Comparison of ENCODE assay signal across 12 cellular contexts in genomic region chr12:101209319-101210302, GRCh38. TPM values are rescaled to one million over a fixed set of nuclear protein-coding genes. Genes with fewer than 3 reads are reported as not detected.
DNase-seq lines count a peak whose midpoint lies in the region; ATAC-seq and TF ChIP-seq lines count a peak whose summit lies in the region.
"Had no signal": no experiment of that assay in that cellular context is flagged by ENCODE, and none has a peak within 500 bp of the region (broad histone marks: within the 10 kb centered on the region; RNA-seq: fewer than 3 reads in every experiment).

Gene SLC5A8 (minus strand): TSS chr12:101210238. CDS start chr12:101209848, 390 bp downstream.

- ATAC-seq in GM21737 (IDR thresholded peaks at IDR 0.05; ENCODE audit: unreplicated experiment): no peak
- ATAC-seq in sciatic nerve: no peak
- ATAC-seq: left ventricle myocardium superior; Right ventricle myocardium inferior; stimulated activated memory B cell treated with anti-CD40 and anti-IgM and Interleukin-4, amounts not matched to agents 10 μg/mL and 1 μg/mL and 100 μg/mL, for 72 hours had no signal

- H3K4me3 Mint-ChIP-seq in endothelial cell (ENCODE audit: unreplicated experiment) (peak within 1 kb of the TSS; percentile 77), neural progenitor cell (peak within 1 kb of the TSS; percentile 60)
- H3K4me3 Mint-ChIP-seq: stimulated activated memory B cell treated with anti-CD40 and anti-IgM and Interleukin-4, amounts not matched to agents 10 μg/mL and 1 μg/mL and 100 μg/mL, for 72 hours had no signal

- peaks cover 4% of the 10 kb centered on the region for H3K4me1 ChIP-seq in neural progenitor cell

- H3K27me3 ChIP-seq in neural progenitor cell: peaks cover 52% of the 10 kb centered on the region
- H3K27me3 ChIP-seq in MG63: peaks cover 21% of the 10 kb centered on the region

- H3K27me3 Mint-ChIP-seq in endothelial cell (ENCODE audit: unreplicated experiment) (peaks cover 11% of the 10 kb centered on the region), neural progenitor cell (ENCODE audit: insufficient read depth, low read depth) (peaks cover 2% of the 10 kb centered on the region)

- H2AFZ ChIP-seq in neural progenitor cell (replicated peaks): peak within 1 kb of the TSS; percentile 96

- no peaks in the 10 kb centered on the region for H3K79me2 ChIP-seq in neural progenitor cell (ENCODE audit: low read depth)

- H3K36me3 Mint-ChIP-seq in endothelial cell (ENCODE audit: low read depth, unreplicated experiment): no peaks in the 10 kb centered on the region
- H3K36me3 Mint-ChIP-seq in neural progenitor cell: no peaks in the 10 kb centered on the region
- H3K36me3 Mint-ChIP-seq: CD14-positive monocyte; stimulated activated memory B cell treated with anti-CD40 and anti-IgM and Interleukin-4, amounts not matched to agents 10 μg/mL and 1 μg/mL and 100 μg/mL, for 72 hours had no signal

- H3K4me1 Mint-ChIP-seq in endothelial cell (ENCODE audit: unreplicated experiment): peaks cover 2% of the 10 kb centered on the region
- H3K4me1 Mint-ChIP-seq in neural progenitor cell: peaks cover 6% of the 10 kb centered on the region
- H3K4me1 Mint-ChIP-seq: CD14-positive monocyte had no signal

- TF ChIP-seq CTCF in endothelial cell (IDR thresholded peaks at IDR 0.05; ENCODE audit: unreplicated experiment) (no peak), neural progenitor cell (IDR thresholded peaks at IDR 0.05) (no peak)

- H3K9me3 ChIP-seq in neural progenitor cell (ENCODE audit: low read depth) (no peaks in the 10 kb centered on the region), MG63 (no peaks in the 10 kb centered on the region)

- peak within 1 kb of the TSS; percentile 91 for H3K4me2 ChIP-seq in neural progenitor cell

- no peaks in the 10 kb centered on the region for H4K20me1 ChIP-seq in neural progenitor cell (ENCODE audit: low read depth)

- peak within 1 kb of the TSS; percentile 61 for H3K4me3 ChIP-seq in neural progenitor cell
- H3K4me3 ChIP-seq in MG63: no peak within 1 kb of the TSS

- H3F3A ChIP-seq in neural progenitor cell (ENCODE audit: low read depth): no peaks in the 10 kb centered on the region

- H3K36me3 ChIP-seq in neural progenitor cell (no peaks in the 10 kb centered on the region), MG63 (no peaks in the 10 kb centered on the region)

- peaks cover 6% of the 10 kb centered on the region for H3K9me3 Mint-ChIP-seq in endothelial cell (ENCODE audit: unreplicated experiment)
- peaks cover 8% of the 10 kb centered on the region for H3K9me3 Mint-ChIP-seq in neural progenitor cell

- no peak within 1 kb of the TSS for H3K27ac ChIP-seq in neural progenitor cell

- no peak within 1 kb of the TSS for H3K9ac ChIP-seq in neural progenitor cell

- no peak within 1 kb of the TSS for H3K27ac Mint-ChIP-seq in endothelial cell (ENCODE audit: unreplicated experiment)
- no peak within 1 kb of the TSS for H3K27ac Mint-ChIP-seq in neural progenitor cell
- H3K27ac Mint-ChIP-seq: CD14-positive monocyte; stimulated activated memory B cell treated with anti-CD40 and anti-IgM and Interleukin-4, amounts not matched to agents 10 μg/mL and 1 μg/mL and 100 μg/mL, for 72 hours had no signal

- intact Hi-C loops in sciatic nerve (cut with DNase I): no loop called here

- peak; percentile 77 for DNase-seq in COLO668 (lab: John Stamatoyannopoulos, UW; ENCODE audit: unreplicated experiment)
- DNase-seq in NCI-H146 treated with DMSO at 0.1 percent for 48 hours (lab: John Stamatoyannopoulos, UW; ENCODE audit: unreplicated experiment): peak; percentile 16
- peak; percentile 11 for DNase-seq in endothelial cell (ENCODE audit: low spot score)
- DNase-seq in neural progenitor cell (ENCODE audit: low spot score): peak; percentile 77
- no peak for DNase-seq in NAMALWA (ENCODE audit: low spot score)
- DNase-seq in MG63: no peak
- DNase-seq in sciatic nerve (ENCODE audit: low spot score): no peak
- DNase-seq: left ventricle myocardium superior had no signal

RNA-seq across cellular contexts. Expression of gene SLC5A8, which starts in this region (rescaled TPM):
- not detected for total RNA-seq in endothelial cell (ENCODE audit: unreplicated experiment)
- not detected in 2 replicates for total RNA-seq in neural progenitor cell (ENCODE audit: low replicate concordance)
- not detected in 2 replicates for total RNA-seq in MG63 (2014; rRNA removed; shearing (Covaris generic); ENCODE audit: low replicate concordance)
- not detected for total RNA-seq in sciatic nerve
- total RNA-seq: left ventricle myocardium superior, Right ventricle myocardium inferior had no signal

Comparison
In these comparisons a context has a peak if more than half of its experiments do, and no peak if none do; other contexts are left out.
1. Peak in DNase-seq in endothelial cell; RNA of the gene not detected or under 1 TPM.
2. Peak in DNase-seq, H3K4me3 ChIP-seq and H3K4me2 ChIP-seq in neural progenitor cell; RNA of the gene not detected or under 1 TPM.
3. DNase-seq: peak in COLO668 (single experiment) and NCI-H146 treated with DMSO at 0.1 percent for 48 hours (single experiment); none in NAMALWA (single experiment), MG63 (single experiment) and sciatic nerve (single experiment).